ENCODE assay signal across 19 cellular contexts in the genomic region with DNA sequence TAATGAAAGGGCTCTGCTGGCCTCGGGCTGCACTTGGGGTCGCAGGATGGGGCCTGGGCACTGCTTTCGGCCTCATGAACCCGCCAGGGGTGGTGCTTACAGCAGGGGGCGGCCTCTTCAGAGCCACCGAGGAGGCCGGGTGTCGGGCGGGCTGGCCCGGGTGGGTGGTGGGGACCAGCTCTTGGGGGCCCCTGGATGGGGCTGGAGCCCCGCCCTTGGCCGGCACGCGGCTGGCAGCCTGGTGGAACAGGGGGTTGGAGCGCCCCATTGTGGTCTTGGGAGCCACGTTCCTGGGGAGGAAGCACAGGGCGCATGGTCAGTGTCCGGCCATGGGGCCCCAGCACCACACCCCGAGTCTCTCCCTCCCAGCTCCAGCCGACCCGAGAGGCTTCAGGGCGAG. TPM values are rescaled to one million over a fixed set of nuclear protein-coding genes. Genes with fewer than 3 reads are reported as not detected.
DNase-seq lines count a peak whose midpoint lies in the region; TF ChIP-seq lines count a peak whose summit lies in the region.
"Had no signal": no experiment of that assay in that cellular context is flagged by ENCODE, and none has a peak within 500 bp of the region (broad histone marks: within the 10 kb centered on the region; RNA-seq: fewer than 3 reads in every experiment).

No MANE protein-coding gene starts in this region.

- intact Hi-C loops in vagina (cut with DNase I): no loop called here

- no peak overlapping the region for H3K27ac Mint-ChIP-seq in HFFc6

- peak overlapping the region; percentile 76 for H3K4ac ChIP-seq in neuronal stem cell (ENCODE audit: low read length)

- H3K36me3 ChIP-seq in neuronal stem cell (replicated peaks in 1 of 2; ENCODE audit: control insufficient read depth in 2 of 2, insufficient read depth in 2 of 2, low read length in 2 of 2) (no peaks in the 10 kb centered on the region), vagina (no peaks in the 10 kb centered on the region)

- no peak overlapping the region for H3K4me3 ChIP-seq in neuronal stem cell (ENCODE audit: low read length in 2 of 2)
- H3K4me3 ChIP-seq in vagina: no peak overlapping the region
- H3K4me3 ChIP-seq: SK-N-MC had no signal

- peaks cover 4% of the 10 kb centered on the region; the same call in 1 of the 2 replicates for H3K4me1 Mint-ChIP-seq in HFFc6 (ENCODE audit: low read depth)

- peak overlapping the region; percentile 94 for H2AK5ac ChIP-seq in neuronal stem cell (ENCODE audit: low read depth, low read length)

- H3K14ac ChIP-seq in neuronal stem cell (ENCODE audit: low read length): peak overlapping the region; percentile 82

- H4K91ac ChIP-seq in neuronal stem cell (ENCODE audit: low read depth, low read length, poor library complexity): no peak overlapping the region

- no peaks in the 10 kb centered on the region for H3K36me3 Mint-ChIP-seq in HFFc6 (ENCODE audit: low read depth)

- TF ChIP-seq CTCF in HFFc6 (IDR thresholded peaks at IDR 0.05) (peak; percentile 12; the same call in 1 of the 2 replicates), vagina (IDR thresholded peaks at IDR 0.05) (no peak)

- peaks cover under 1 to 7% of the 10 kb centered on the region in 2 donors for H3K4me1 ChIP-seq in neuronal stem cell (ENCODE audit: control insufficient read depth in 2 of 2, insufficient read depth in 1 of 2, low read depth in 1 of 2, low read length in 2 of 2)
- H3K4me1 ChIP-seq in vagina: peaks cover 2% of the 10 kb centered on the region

- H2BK15ac ChIP-seq in neuronal stem cell (ENCODE audit: low read length): no peak overlapping the region

- no peak overlapping the region for H3K18ac ChIP-seq in neuronal stem cell (ENCODE audit: low read length)

- H3K27me3 ChIP-seq in neuronal stem cell (ENCODE audit: control insufficient read depth in 3 of 3, insufficient read depth in 3 of 3, low read depth in 1 of 3, low read length in 3 of 3) (peaks cover 0 to under 1% (median 0%) of the 10 kb centered on the region in 3 experiments), vagina (no peaks in the 10 kb centered on the region)

- H3K9me3 Mint-ChIP-seq in HFFc6: no peaks in the 10 kb centered on the region

- TF ChIP-seq POLR2A in vagina (IDR thresholded peaks at IDR 0.05): no peak

- H2BK120ac ChIP-seq in neuronal stem cell (ENCODE audit: low read depth, low read length): no peak overlapping the region

- no peak overlapping the region for H3K9ac ChIP-seq in neuronal stem cell (ENCODE audit: low read depth, low read length, poor library complexity)

- WGBS in neuronal stem cell (ENCODE audit: extremely low coverage in 2 of 2, insufficient read length in 2 of 2, insufficient replicate concordance in 1 of 2), 2 donors: no CpG with 5 or more reads among the region's 22 CpGs

- H3K27ac ChIP-seq in neuronal stem cell (replicated peaks; ENCODE audit: low read length) (no peak overlapping the region), vagina (no peak overlapping the region)
- H3K27ac ChIP-seq: SK-N-MC had no signal

- peak overlapping the region; percentile 75 for H2BK5ac ChIP-seq in neuronal stem cell (ENCODE audit: low read length)

- no peak overlapping the region for H2BK12ac ChIP-seq in neuronal stem cell (ENCODE audit: low read length)

- no peak overlapping the region for H3K4me3 Mint-ChIP-seq in HFFc6

- H3K4me2 ChIP-seq in neuronal stem cell (ENCODE audit: insufficient read depth, low read length, poor library complexity, severe bottlenecking): no peak overlapping the region

- peaks cover 2% of the 10 kb centered on the region for H3K79me1 ChIP-seq in neuronal stem cell (ENCODE audit: low read depth, low read length)

- H3K23ac ChIP-seq in neuronal stem cell (ENCODE audit: low read depth, low read length, poor library complexity): peak overlapping the region; percentile 31

- DNase-seq in HFFc6: no peak
- no peak for DNase-seq in neuronal stem cell (ENCODE audit: low spot score)
- no peak for DNase-seq in vagina (ENCODE audit: extremely low spot score in 2 of 2)
- no peak for DNase-seq in effector CD8-positive, alpha-beta T cell (lab: John Stamatoyannopoulos, UW)
- DNase-seq: ACHN, C1 segment of cervical spinal cord, DMS79 treated with DMSO at 0.1 percent for 48 hours, IMR-90, Karpas-422, NCI-H1436, NCI-H2029, NCI-H345, NCI-H524 treated with DMSO at 0.1 percent for 48 hours, SHP77 had no signal

- H3K27me3 Mint-ChIP-seq in HFFc6 (ENCODE audit: insufficient read depth): no peaks in the 10 kb centered on the region; the same call in 1 of the 2 replicates

- no peak overlapping the region for H2AFZ ChIP-seq in neuronal stem cell (ENCODE audit: low read length)

- no peak overlapping the region for H4K8ac ChIP-seq in neuronal stem cell (ENCODE audit: low read depth, low read length)

- H3K9me3 ChIP-seq in neuronal stem cell (replicated peaks in 1 of 2; ENCODE audit: control insufficient read depth in 2 of 2, insufficient read depth in 1 of 2, low read depth in 1 of 2, low read length in 2 of 2) (no peaks in the 10 kb centered on the region), vagina (no peaks in the 10 kb centered on the region)

RNA-seq across cellular contexts. Expression of gene ADAM8, which starts 8.8 kb away (rescaled TPM):
- 1 to 10 TPM in 5 of 6 experiments, under 1 TPM in 1; 0.99 to 2.9 (median 1.2) TPM for total RNA-seq in HFFc6 (2021; fragmentation: NEBNext Ultra II Directional; extraction: Animal tissue kit (Norgen Biotek cat#: 25700))
- polyA plus RNA-seq in neuronal stem cell (2013, experiment 1 of 2): 1.1 TPM
- 1.3 TPM for polyA plus RNA-seq in neuronal stem cell (2013, experiment 2 of 2)
- total RNA-seq in vagina: 11.0 TPM

RNA-seq across cellular contexts. Expression of gene VENTX, which starts 30.2 kb away (rescaled TPM):
- total RNA-seq in HFFc6 (2021; fragmentation: NEBNext Ultra II Directional; extraction: Animal tissue kit (Norgen Biotek cat#: 25700)): not detected
- polyA plus RNA-seq in neuronal stem cell (2013, experiment 1 of 2): 0.42 TPM
- 0.35 TPM for polyA plus RNA-seq in neuronal stem cell (2013, experiment 2 of 2)
- total RNA-seq in vagina: 0.98 TPM
- total RNA-seq: H4, IMR-90, MCF 10A, RPMI7951 had no signal
- polyA plus RNA-seq: IMR-90 had no signal

RNA-seq across cellular contexts. Expression of gene UTF1, which starts 37.8 kb away (rescaled TPM):
- not detected for total RNA-seq in HFFc6 (2021; fragmentation: NEBNext Ultra II Directional; extraction: Animal tissue kit (Norgen Biotek cat#: 25700))
- polyA plus RNA-seq in neuronal stem cell (2013, experiment 1 of 2): 0.35 TPM
- 0.33 TPM for polyA plus RNA-seq in neuronal stem cell (2013, experiment 2 of 2)
- not detected for total RNA-seq in vagina
- total RNA-seq: H4, HT1080, IMR-90, MCF 10A, RPMI7951 had no signal
- polyA plus RNA-seq: IMR-90 had no signal

RNA-seq across cellular contexts. Expression of gene TUBGCP2, which starts 40.8 kb away (rescaled TPM):
- 10 to 100 TPM; 72.5 to 80.8 (median 77.7) TPM for total RNA-seq in HFFc6 (2021; fragmentation: NEBNext Ultra II Directional; extraction: Animal tissue kit (Norgen Biotek cat#: 25700))
- polyA plus RNA-seq in neuronal stem cell (2013, experiment 1 of 2): 33.5 TPM
- polyA plus RNA-seq in neuronal stem cell (2013, experiment 2 of 2): 35.6 TPM
- 41.7 TPM for total RNA-seq in vagina

RNA-seq across cellular contexts. Expression of gene ZNF511, which starts 40.9 kb away (rescaled TPM):
- 10 to 100 TPM; 45.7 to 62.0 (median 52.7) TPM for total RNA-seq in HFFc6 (2021; fragmentation: NEBNext Ultra II Directional; extraction: Animal tissue kit (Norgen Biotek cat#: 25700))
- 40.1 TPM for polyA plus RNA-seq in neuronal stem cell (2013, experiment 1 of 2)
- polyA plus RNA-seq in neuronal stem cell (2013, experiment 2 of 2): 35.5 TPM
- 36.3 TPM for total RNA-seq in vagina
